8 cellular contexts compared by ENCODE assay signal in genomic region chr3:23810342-23811116, GRCh38. TPM values are rescaled to one million over a fixed set of nuclear protein-coding genes. Genes with fewer than 3 reads are reported as not detected.
DNase-seq lines count a peak whose midpoint lies in the region; ATAC-seq and TF ChIP-seq lines count a peak whose summit lies in the region.

No MANE protein-coding gene starts in this region.

- H4K20me1 ChIP-seq in OCI-LY3 (ENCODE audit: insufficient read depth, low read length) = 0 out of 2 replicates have a peak, but pooled peaks cover 7% of the 10 kb centered on the region

- peak overlapping the region; percentile 68 for H3K4me3 ChIP-seq in GM12875 (ENCODE audit: low read depth, low read length)
- H3K4me3 ChIP-seq in OCI-LY3 (ENCODE audit: low read length) = peak overlapping the region; percentile 81
- H3K4me3 ChIP-seq in fibroblast of villous mesenchyme (ENCODE audit: low read depth, low read length) = peak overlapping the region; percentile 62
- peak overlapping the region; percentile 78 for H3K4me3 ChIP-seq in urinary bladder (ENCODE audit: low read depth, low read length)

- H3K27ac ChIP-seq in OCI-LY3 (ENCODE audit: low read length) = peak overlapping the region; percentile 7; the same call in 1 of the 2 replicates
- H3K27ac ChIP-seq in urinary bladder (ENCODE audit: low read depth) = peak overlapping the region; percentile 55

- peak overlapping the region; percentile 88 to 98 (median 98) for H3K27ac Mint-ChIP-seq in nephron

- H3K9ac ChIP-seq in OCI-LY3 (ENCODE audit: low read length) = peak overlapping the region; percentile 74

- H3K4me3 Mint-ChIP-seq in nephron = peak overlapping the region; percentile 98 to 99 (median 99)

- DNase-seq in activated gamma-delta T cell (lab: John Stamatoyannopoulos, UW) (peak; percentile 30), fibroblast of villous mesenchyme (ENCODE audit: low read depth) (peak; percentile 22)

- H3K4me1 Mint-ChIP-seq in nephron = peaks cover 59% of the 10 kb centered on the region

- WGBS in urinary bladder = 1% methylated on average over 76 of the region's 76 CpGs

- peaks cover 44% of the 10 kb centered on the region for H3K36me3 Mint-ChIP-seq in nephron (ENCODE audit: low read depth)

- ATAC-seq in HG02678 (IDR thresholded peaks at IDR 0.05; ENCODE audit: unreplicated experiment) (peak; percentile 28), GM21526 (IDR thresholded peaks at IDR 0.05; ENCODE audit: low FRiP score, unreplicated experiment) (no peak)

- H3K9me3 Mint-ChIP-seq in nephron = no peaks in the 10 kb centered on the region

- peaks cover 56% of the 10 kb centered on the region for H3K79me2 ChIP-seq in OCI-LY3 (ENCODE audit: low read length)

- peaks cover under 1% of the 10 kb centered on the region for H3K27me3 ChIP-seq in OCI-LY3 (ENCODE audit: low read depth, low read length)

- H3K4me1 ChIP-seq in OCI-LY3 (ENCODE audit: low read length) (peaks cover 37% of the 10 kb centered on the region), urinary bladder (ENCODE audit: insufficient read depth) (no peaks in the 10 kb centered on the region)

- H3K4me2 ChIP-seq in OCI-LY3 (ENCODE audit: low read length) = peak overlapping the region; percentile 78

- H3K36me3 ChIP-seq in OCI-LY3 (replicated peaks; ENCODE audit: low read depth, low read length) (peaks cover 36% of the 10 kb centered on the region), urinary bladder (ENCODE audit: insufficient read depth) (no peaks in the 10 kb centered on the region)

- H3K9me3 ChIP-seq in OCI-LY3 (ENCODE audit: insufficient read depth, low read length) = no peaks in the 10 kb centered on the region

- peak; percentile 27; the same call in 1 of the 2 replicates for TF ChIP-seq CTCF in GM12875 (IDR thresholded peaks at IDR 0.05; ENCODE audit: borderline replicate concordance, insufficient read depth, low read depth, low read length)
- peak; percentile 43 for TF ChIP-seq CTCF in OCI-LY3 (IDR thresholded peaks at IDR 0.05; ENCODE audit: low read depth, low read length)
- TF ChIP-seq CTCF in fibroblast of villous mesenchyme (IDR thresholded peaks at IDR 0.05; ENCODE audit: insufficient read depth, low read depth, low read length) = peak; percentile 18
- TF ChIP-seq CTCF in nephron (IDR thresholded peaks at IDR 0.05; ENCODE audit: unreplicated experiment in 3 of 3) = no peak

- peak overlapping the region; percentile 40 for H2AFZ ChIP-seq in OCI-LY3 (ENCODE audit: low read depth, low read length)

- peaks cover 1% of the 10 kb centered on the region for H3K27me3 Mint-ChIP-seq in nephron (ENCODE audit: low read depth)

RNA-seq across cellular contexts. Expression of gene UBE2E1, which starts 4.8 kb away (rescaled TPM):
- total RNA-seq in fibroblast of villous mesenchyme = 62.2 and 69.5 TPM in 2 replicates
- total RNA-seq in urinary bladder = 122 TPM
- 81.8 TPM for polyA plus RNA-seq in urinary bladder

Comparison
In these comparisons a context has a peak if more than half of its experiments do, and no peak if none do; other contexts are left out.
1. CTCF ChIP-seq: peak in GM12875 (single experiment), OCI-LY3 (single experiment) and fibroblast of villous mesenchyme (single experiment); none in nephron (0 of 3).
2. Peak in every context shown above with its lines, with median percentiles within 50 percentile points of each other: H3K4me3 ChIP-seq.